8 cellular contexts compared by ENCODE assay signal in the genomic region with DNA sequence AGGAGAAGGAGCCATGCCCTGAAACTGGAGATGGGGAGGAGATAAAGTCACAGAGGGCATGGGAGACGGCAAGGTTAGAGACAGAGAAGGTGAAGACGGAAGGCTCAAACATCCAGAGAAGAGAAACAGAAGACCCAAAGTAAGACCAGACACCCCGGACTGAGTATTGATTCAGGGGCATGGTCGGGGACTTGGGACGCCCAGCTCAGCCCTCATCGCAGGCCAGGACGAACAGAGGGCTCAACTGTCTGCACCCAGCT. TPM values are rescaled to one million over a fixed set of nuclear protein-coding genes. Genes with fewer than 3 reads are reported as not detected.
DNase-seq lines count a peak whose midpoint lies in the region; ATAC-seq, FAIRE-seq and TF ChIP-seq lines count a peak whose summit lies in the region.

No MANE protein-coding gene starts in this region.

- peaks cover 2% of the 10 kb centered on the region for H3K27me3 Mint-ChIP-seq in activated CD8-positive, alpha-beta T cell treated with anti-CD3 and anti-CD28 coated beads for 36 hours

- H3K36me3 ChIP-seq in kidney (ENCODE audit: control insufficient read depth in 1 of 2, insufficient read depth in 2 of 2, low read length in 2 of 2) (no peaks in the 10 kb centered on the region), stomach (no peaks in the 10 kb centered on the region)

- H3K9me3 ChIP-seq in kidney (ENCODE audit: control insufficient read depth in 1 of 2, low read length in 2 of 2): no peaks in the 10 kb centered on the region
- no peaks in the 10 kb centered on the region for H3K9me3 ChIP-seq in stomach

- H3K4me1 Mint-ChIP-seq in activated CD8-positive, alpha-beta T cell treated with anti-CD3 and anti-CD28 coated beads for 36 hours (ENCODE audit: low read depth): peaks cover 45% of the 10 kb centered on the region

- peaks cover 0 to 31% (median 0%) of the 10 kb centered on the region in 3 donors for H3K27me3 ChIP-seq in stomach

- H3K4me3 Mint-ChIP-seq in activated CD8-positive, alpha-beta T cell treated with anti-CD3 and anti-CD28 coated beads for 36 hours: peak overlapping the region; percentile 90

- H3K4me1 ChIP-seq in kidney (ENCODE audit: control insufficient read depth in 1 of 2, insufficient read depth in 1 of 2, low read depth in 1 of 2, low read length in 2 of 2) (peaks cover 0 to 9% of the 10 kb centered on the region in 2 donors), stomach (peaks cover 19 to 60% (median 38%) of the 10 kb centered on the region in 4 donors)

- intact Hi-C loops in activated CD8-positive, alpha-beta T cell treated with anti-CD3 and anti-CD28 coated beads for 36 hours (cut with micrococcal nuclease): loop anchor here (10.0 kb wide), 1 partner anchor 105 kb away; no protein-coding TSS in a partner anchor
- intact Hi-C loops in kidney (cut with DNase I): no loop called here
- intact Hi-C loops in stomach (cut with DNase I; ENCODE audit: low total_unique reads): loop anchor here (10.0 kb wide), 1 partner anchor 55 kb away; no protein-coding TSS in a partner anchor

- FAIRE-seq in kidney (lab: Jason Lieb, UNC): no peak

- peak overlapping the region in 1 of 2 donors; percentile 12 for H3K9ac ChIP-seq in kidney (ENCODE audit: low read length in 2 of 2)

- 2 to 6% (median 6%) methylated on average over 7 of the region's 7 CpGs for WGBS in stomach, 5 donors

- peak; percentile 68 for DNase-seq in NCI-H510A treated with DMSO at 0.1 percent for 48 hours (lab: John Stamatoyannopoulos, UW)
- no peak for DNase-seq in NCI-H510A (lab: John Stamatoyannopoulos, UW)
- no peak for DNase-seq in activated CD8-positive, alpha-beta T cell treated with anti-CD3 and anti-CD28 coated beads for 36 hours
- no peak for DNase-seq in kidney
- no peak for DNase-seq in stomach
- DNase-seq in stimulated activated CD4-positive, alpha-beta T cell treated with anti-CD3 and anti-CD28 coated beads, Interleukin-2, amount 100 ng/mL, for 24 hours: no peak
- DNase-seq in COLO668 (lab: John Stamatoyannopoulos, UW; ENCODE audit: unreplicated experiment): no peak
- DNase-seq in NCI-H69 (lab: John Stamatoyannopoulos, UW): no peak

- H3K27ac ChIP-seq in kidney (ENCODE audit: low read depth in 2 of 2, low read length in 2 of 2): no peak overlapping the region
- H3K27ac ChIP-seq in stomach: peak overlapping the region; percentile 14 to 91 (median 54)

- H3K36me3 Mint-ChIP-seq in activated CD8-positive, alpha-beta T cell treated with anti-CD3 and anti-CD28 coated beads for 36 hours (ENCODE audit: low read depth): peaks cover 2% of the 10 kb centered on the region

- TF ChIP-seq POLR2A in stomach (IDR thresholded peaks at IDR 0.05): no peak

- H3K4me3 ChIP-seq in kidney (ENCODE audit: low read length in 2 of 2) (peak overlapping the region; percentile 53 to 55), stomach (peak overlapping the region; percentile 66 to 97 (median 76))

- H3K27ac Mint-ChIP-seq in activated CD8-positive, alpha-beta T cell treated with anti-CD3 and anti-CD28 coated beads for 36 hours: peak overlapping the region; percentile 61

- no peak for TF ChIP-seq CTCF in activated CD8-positive, alpha-beta T cell treated with anti-CD3 and anti-CD28 coated beads for 36 hours (IDR thresholded peaks at IDR 0.05)
- TF ChIP-seq CTCF in kidney (IDR thresholded peaks at IDR 0.05; ENCODE audit: borderline replicate concordance, extremely low read depth, insufficient read depth) (no peak), stomach (IDR thresholded peaks at IDR 0.05) (no peak)

- CTCF ChIA-PET in activated CD8-positive, alpha-beta T cell treated with anti-CD3 and anti-CD28 coated beads for 36 hours (lab: Charles Lee): interaction anchor here (1.2 to 1.5 kb wide), 3 partner anchors 29 to 275 kb away, joined by 3 to 5 read pairs (median 3); no protein-coding TSS in a partner anchor

- no peaks in the 10 kb centered on the region for H3K9me3 Mint-ChIP-seq in activated CD8-positive, alpha-beta T cell treated with anti-CD3 and anti-CD28 coated beads for 36 hours

- ATAC-seq in activated CD8-positive, alpha-beta T cell treated with anti-CD3 and anti-CD28 coated beads for 36 hours: no peak

- TF ChIP-seq EP300 in stomach (IDR thresholded peaks at IDR 0.05): no peak

- POLR2A ChIA-PET in activated CD8-positive, alpha-beta T cell treated with anti-CD3 and anti-CD28 coated beads for 36 hours (lab: Charles Lee): interaction anchor here (1.5 kb wide), 1 partner anchor 9 kb away, joined by 3 read pairs; no protein-coding TSS in a partner anchor

RNA-seq across cellular contexts. Expression of gene XYLT1, which starts 1.1 kb away (rescaled TPM):
- 1 to 10 TPM; 7.3 to 8.9 TPM for total RNA-seq in activated CD8-positive, alpha-beta T cell treated with anti-CD3 and anti-CD28 coated beads for 36 hours
- 7.6 TPM for total RNA-seq in kidney
- polyA plus RNA-seq in kidney (ENCODE audit: insufficient read depth, low read depth, low replicate concordance): 0.52 TPM
- total RNA-seq in stomach: 10 to 100 TPM in 3 of 5 donors, 1 to 10 TPM in 2; 9.4 to 59.5 (median 10.7) TPM
- 1 to 10 TPM in 2 of 3 donors, under 1 TPM in 1; 0.87 to 1.1 (median 1.0) TPM for polyA plus RNA-seq in stomach

Comparison
In these comparisons a context has a peak if more than half of its experiments do, and no peak if none do; other contexts are left out.
1. H3K27ac ChIP-seq: peak in stomach (5 of 5); none in kidney (0 of 2).